ENCODE assay signal across 19 cellular contexts in genomic region chr9:131013015-131013755, GRCh38. TPM values are rescaled to one million over a fixed set of nuclear protein-coding genes. Genes with fewer than 3 reads are reported as not detected.
"Had no signal": no experiment of that assay in that cellular context is flagged by ENCODE, and none has a peak within 500 bp of the region (broad histone marks: within the 10 kb centered on the region; RNA-seq: fewer than 3 reads in every experiment).

No MANE protein-coding gene starts in this region.

- H3K9me3 ChIP-seq: body of pancreas, psoas muscle, stomach, thoracic aorta had no signal

- H3K27ac Mint-ChIP-seq: activated CD4-positive, alpha-beta T cell treated with anti-CD3 and anti-CD28 coated beads, Interleukin-2, amount 10 ng/mL, durations not matched to agents 24 days and 14 days; activated CD8-positive, alpha-beta T cell treated with anti-CD3 and anti-CD28 coated beads, Interleukin-2, amount 10 ng/mL, durations not matched to agents 7 days and 5 days; activated naive CD8-positive, alpha-beta T cell treated with anti-CD3 and anti-CD28 coated beads, Interleukin-2, amount 10 ng/mL, durations not matched to agents 7 days and 5 days; activated T-cell treated with anti-CD3 and anti-CD28 coated beads, Interleukin-2, amount 50 U/mL, for 24 hours; activated T-helper 2 cell treated with anti-CD3 and anti-CD28 coated beads, Interferon-gamma antibody, Interleukin-2, Interleukin-4, amounts not matched to agents 10 μg/mL and 5 μg/mL and 100 μg/mL, durations not matched to agents 14 hours and 24 hours and 36 hours; T-helper 2 cell treated with Interferon-gamma antibody and Interleukin-4, amounts not matched to agents 5 μg/mL and 100 μg/mL, for 36 hours had no signal

- H3K4me3 Mint-ChIP-seq: activated CD4-positive, alpha-beta T cell treated with anti-CD3 and anti-CD28 coated beads, Interleukin-2, amount 10 ng/mL, durations not matched to agents 24 days and 14 days; activated CD8-positive, alpha-beta T cell treated with anti-CD3 and anti-CD28 coated beads, Interleukin-2, amount 10 ng/mL, durations not matched to agents 7 days and 5 days; activated naive CD8-positive, alpha-beta T cell treated with anti-CD3 and anti-CD28 coated beads, Interleukin-2, amount 10 ng/mL, durations not matched to agents 7 days and 5 days; activated T-cell treated with anti-CD3 and anti-CD28 coated beads, Interleukin-2, amount 50 U/mL, for 24 hours; T-helper 2 cell treated with Interferon-gamma antibody and Interleukin-4, amounts not matched to agents 5 μg/mL and 100 μg/mL, for 36 hours had no signal

- H3K36me3 Mint-ChIP-seq: activated naive CD8-positive, alpha-beta T cell treated with anti-CD3 and anti-CD28 coated beads, Interleukin-2, amount 10 ng/mL, durations not matched to agents 7 days and 5 days had no signal

- H3K4me3 ChIP-seq: body of pancreas, psoas muscle, stomach, thoracic aorta had no signal

- DNase-seq: activated CD4-positive, alpha-beta T cell treated with anti-CD3 and anti-CD28 coated beads, Interleukin-2, amount 10 ng/mL, durations not matched to agents 24 days and 14 days; activated CD8-positive, alpha-beta T cell treated with anti-CD3 and anti-CD28 coated beads, Interleukin-2, amount 10 ng/mL, durations not matched to agents 7 days and 5 days; activated naive CD4-positive, alpha-beta T cell treated with Interleukin-2 at 50 U/mL for 16 hours; activated naive CD8-positive, alpha-beta T cell treated with anti-CD3 and anti-CD28 coated beads, Interleukin-2, amount 10 ng/mL, durations not matched to agents 7 days and 5 days; activated T-cell treated with anti-CD3 and anti-CD28 coated beads, Interleukin-2, amount 50 U/mL, for 24 hours; central memory CD4-positive, alpha-beta T cell; foreskin keratinocyte; hippocampal formation; islet precursor cell; midbrain; nephron progenitor cell; stimulated activated CD4-positive, alpha-beta T cell treated with anti-CD3 and anti-CD28 coated beads, Interleukin-15, amount 100 ng/mL, for 24 hours; stimulated activated CD4-positive, alpha-beta T cell treated with anti-CD3 and anti-CD28 coated beads, Interleukin-2, amount 100 ng/mL, for 48 hours; stomach had no signal

- H3K9me3 Mint-ChIP-seq: activated CD4-positive, alpha-beta T cell treated with anti-CD3 and anti-CD28 coated beads, Interleukin-2, amount 10 ng/mL, durations not matched to agents 24 days and 14 days; activated naive CD8-positive, alpha-beta T cell treated with anti-CD3 and anti-CD28 coated beads, Interleukin-2, amount 10 ng/mL, durations not matched to agents 7 days and 5 days; activated T-cell treated with anti-CD3 and anti-CD28 coated beads, Interleukin-2, amount 50 U/mL, for 24 hours; activated T-helper 2 cell treated with anti-CD3 and anti-CD28 coated beads, Interferon-gamma antibody, Interleukin-2, Interleukin-4, amounts not matched to agents 10 μg/mL and 5 μg/mL and 100 μg/mL, durations not matched to agents 14 hours and 24 hours and 36 hours; nephron progenitor cell; T-helper 2 cell treated with Interferon-gamma antibody and Interleukin-4, amounts not matched to agents 5 μg/mL and 100 μg/mL, for 36 hours had no signal

- H3K27ac ChIP-seq: foreskin keratinocyte, psoas muscle, stomach, thoracic aorta had no signal

- H3K4me1 Mint-ChIP-seq: activated CD4-positive, alpha-beta T cell treated with anti-CD3 and anti-CD28 coated beads, Interleukin-2, amount 10 ng/mL, durations not matched to agents 24 days and 14 days; activated naive CD8-positive, alpha-beta T cell treated with anti-CD3 and anti-CD28 coated beads, Interleukin-2, amount 10 ng/mL, durations not matched to agents 7 days and 5 days had no signal

- H3K27me3 ChIP-seq: body of pancreas had no signal

- H3K4me1 ChIP-seq: foreskin keratinocyte, psoas muscle had no signal

- H3K36me3 ChIP-seq: stomach, thoracic aorta had no signal

RNA-seq across cellular contexts. Expression of gene LAMC3, which starts 4.2 kb away (rescaled TPM):
- total RNA-seq: activated CD8-positive, alpha-beta T cell treated with anti-CD3 and anti-CD28 coated beads, Interleukin-2, amount 10 ng/mL, durations not matched to agents 7 days and 5 days; activated T-helper 2 cell treated with anti-CD3 and anti-CD28 coated beads, Interferon-gamma antibody, Interleukin-2, Interleukin-4, amounts not matched to agents 10 μg/mL and 5 μg/mL and 100 μg/mL, durations not matched to agents 14 hours and 24 hours and 36 hours; foreskin keratinocyte had no signal
- polyA plus RNA-seq: foreskin keratinocyte had no signal
